ENCODE assay signal across 1 cellular context in the genomic region with DNA sequence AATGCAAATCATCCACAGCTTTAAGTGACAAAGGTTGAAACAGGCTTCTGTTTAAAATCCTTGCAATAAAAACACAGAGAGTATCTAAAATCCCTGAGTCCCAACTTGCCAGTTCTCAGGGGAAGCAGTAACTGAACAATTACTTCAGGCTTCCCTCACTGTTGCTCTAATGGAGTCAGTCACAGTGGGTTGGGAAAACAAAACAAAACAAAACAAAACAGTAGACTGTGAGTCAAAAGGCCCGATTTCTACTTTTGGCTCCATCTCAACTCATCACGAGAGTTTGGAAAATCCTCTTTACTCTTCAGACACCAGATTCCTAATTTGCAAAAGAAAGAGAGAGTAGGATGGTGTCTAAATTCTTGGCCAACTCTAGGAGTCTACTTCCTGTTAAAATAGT.
TF ChIP-seq lines count a peak whose summit lies in the region.

No MANE protein-coding gene starts in this region.

TF ChIP-seq in GM23338, 12 proteins besides CTCF, POLR2A, EP300 and RAD21 (continued from another document):
- TF ChIP-seq ETS1 (IDR thresholded peaks at IDR 0.05) = no peak
